ENCODE assay signal across 8 cellular contexts in genomic region chr20:59988141-59988540, GRCh38. TPM values are rescaled to one million over a fixed set of nuclear protein-coding genes. Genes with fewer than 3 reads are reported as not detected.
DNase-seq lines count a peak whose midpoint lies in the region; ATAC-seq and TF ChIP-seq lines count a peak whose summit lies in the region.
"Had no signal": no experiment of that assay in that cellular context is flagged by ENCODE, and none has a peak within 500 bp of the region (broad histone marks: within the 10 kb centered on the region; RNA-seq: fewer than 3 reads in every experiment).

No MANE protein-coding gene starts in this region.

- H3K4me3 ChIP-seq in RWPE2 (ENCODE audit: severe bottlenecking) = no peak overlapping the region
- H3K4me3 ChIP-seq in lung = no peak overlapping the region
- no peak overlapping the region for H3K4me3 ChIP-seq in left ventricle myocardium inferior

- H3K9me3 Mint-ChIP-seq in activated CD8-positive, alpha-beta memory T cell treated with anti-CD3 and anti-CD28 coated beads, Interleukin-2, amount 10 ng/mL, durations not matched to agents 7 days and 5 days (ENCODE audit: low read depth) = no peaks in the 10 kb centered on the region
- H3K9me3 Mint-ChIP-seq: activated T-cell treated with anti-CD3 and anti-CD28 coated beads, Interleukin-2, amount 50 U/mL, for 24 hours; central memory CD8-positive, alpha-beta T cell had no signal

- CTCF ChIA-PET in activated CD8-positive, alpha-beta memory T cell treated with anti-CD3 and anti-CD28 coated beads, Interleukin-2, amount 10 ng/mL, durations not matched to agents 7 days and 5 days (lab: Charles Lee) = no interaction called here

- no peak overlapping the region for H3K4me3 Mint-ChIP-seq in activated CD8-positive, alpha-beta memory T cell treated with anti-CD3 and anti-CD28 coated beads, Interleukin-2, amount 10 ng/mL, durations not matched to agents 7 days and 5 days
- H3K4me3 Mint-ChIP-seq: activated T-cell treated with anti-CD3 and anti-CD28 coated beads, Interleukin-2, amount 50 U/mL, for 24 hours; central memory CD8-positive, alpha-beta T cell had no signal

- no peak overlapping the region for H3K27ac Mint-ChIP-seq in activated CD8-positive, alpha-beta memory T cell treated with anti-CD3 and anti-CD28 coated beads, Interleukin-2, amount 10 ng/mL, durations not matched to agents 7 days and 5 days
- H3K27ac Mint-ChIP-seq: activated T-cell treated with anti-CD3 and anti-CD28 coated beads, Interleukin-2, amount 50 U/mL, for 24 hours had no signal

- peak overlapping the region; percentile 1 for H3K27ac ChIP-seq in RWPE2 (ENCODE audit: poor library complexity, severe bottlenecking)
- no peak overlapping the region for H3K27ac ChIP-seq in lung (ENCODE audit: low read depth in 1 of 2, low read length in 1 of 2)
- H3K27ac ChIP-seq in left ventricle myocardium inferior (replicated peaks) = no peak overlapping the region

- H3K36me3 Mint-ChIP-seq in activated CD8-positive, alpha-beta memory T cell treated with anti-CD3 and anti-CD28 coated beads, Interleukin-2, amount 10 ng/mL, durations not matched to agents 7 days and 5 days = no peaks in the 10 kb centered on the region

- TF ChIP-seq CTCF in RWPE2 (IDR thresholded peaks at IDR 0.05; ENCODE audit: poor library complexity, severe bottlenecking) (no peak), lung (IDR thresholded peaks at IDR 0.05; ENCODE audit: control extremely low read depth, extremely low read depth) (no peak), left ventricle myocardium inferior (IDR thresholded peaks at IDR 0.05; ENCODE audit: borderline replicate concordance) (no peak)

- ATAC-seq in RWPE2 (ENCODE audit: low read depth) (peak; percentile 95), lung (ENCODE audit: insufficient read depth, low FRiP score) (peak; percentile 58)
- ATAC-seq in activated CD8-positive, alpha-beta memory T cell treated with anti-CD3 and anti-CD28 coated beads, Interleukin-2, amount 10 ng/mL, durations not matched to agents 7 days and 5 days = no peak

- DNase-seq in HK-2 (ENCODE audit: unreplicated experiment) (peak; percentile 89), RWPE2 (ENCODE audit: low spot score) (peak; percentile 99), lung (ENCODE audit: low spot score) (peak; percentile 74), GOT3 (lab: John Stamatoyannopoulos, UW) (no peak), left ventricle myocardium inferior (no peak)
- DNase-seq in activated CD8-positive, alpha-beta memory T cell treated with anti-CD3 and anti-CD28 coated beads, Interleukin-2, amount 10 ng/mL, durations not matched to agents 7 days and 5 days = no peak
- DNase-seq: activated T-cell treated with anti-CD3 and anti-CD28 coated beads, Interleukin-2, amount 50 U/mL, for 24 hours had no signal

- no peaks in the 10 kb centered on the region for H3K27me3 Mint-ChIP-seq in activated CD8-positive, alpha-beta memory T cell treated with anti-CD3 and anti-CD28 coated beads, Interleukin-2, amount 10 ng/mL, durations not matched to agents 7 days and 5 days
- H3K27me3 Mint-ChIP-seq: activated T-cell treated with anti-CD3 and anti-CD28 coated beads, Interleukin-2, amount 50 U/mL, for 24 hours; central memory CD8-positive, alpha-beta T cell had no signal

- H3K27me3 ChIP-seq in RWPE2 (ENCODE audit: insufficient read depth, poor library complexity, severe bottlenecking) (no peaks in the 10 kb centered on the region), lung (ENCODE audit: control insufficient read depth, insufficient read depth) (no peaks in the 10 kb centered on the region), left ventricle myocardium inferior (ENCODE audit: low read depth) (no peaks in the 10 kb centered on the region)

- H3K36me3 ChIP-seq in RWPE2 (ENCODE audit: low read depth) (no peaks in the 10 kb centered on the region), lung (ENCODE audit: control insufficient read depth in 2 of 2, insufficient read depth in 2 of 2, low read length in 2 of 2) (peaks cover 0 to 1% of the 10 kb centered on the region in 2 donors), left ventricle myocardium inferior (no peaks in the 10 kb centered on the region)

- H3K4me1 ChIP-seq in RWPE2 (ENCODE audit: insufficient read depth, poor library complexity, severe bottlenecking) = peaks cover 28% of the 10 kb centered on the region
- H3K4me1 ChIP-seq in lung (ENCODE audit: control insufficient read depth in 2 of 2, insufficient read depth in 2 of 2, low read length in 2 of 2) = no peaks in the 10 kb centered on the region
- peaks cover 10% of the 10 kb centered on the region for H3K4me1 ChIP-seq in left ventricle myocardium inferior

- intact Hi-C loops in left ventricle myocardium inferior (cut with micrococcal nuclease) = no loop called here

- 62 to 81% methylated on average over 5 of the region's 5 CpGs for WGBS in lung, 2 donors

- no peaks in the 10 kb centered on the region for H3K4me1 Mint-ChIP-seq in activated CD8-positive, alpha-beta memory T cell treated with anti-CD3 and anti-CD28 coated beads, Interleukin-2, amount 10 ng/mL, durations not matched to agents 7 days and 5 days
- H3K4me1 Mint-ChIP-seq: central memory CD8-positive, alpha-beta T cell had no signal

- H3K9me3 ChIP-seq in RWPE2 (ENCODE audit: severe bottlenecking) (no peaks in the 10 kb centered on the region), lung (ENCODE audit: control insufficient read depth in 2 of 2, insufficient read depth in 1 of 2, low read length in 1 of 2) (no peaks in the 10 kb centered on the region), left ventricle myocardium inferior (replicated peaks) (no peaks in the 10 kb centered on the region)

RNA-seq across cellular contexts. Expression of gene CDH26, which starts 29.9 kb away (rescaled TPM):
- total RNA-seq in lung (10 to 100 TPM in 1 of 2 donors, 1 to 10 TPM in 1; 9.8 to 11.3 TPM), left ventricle myocardium inferior (1.3 TPM)
- 1 to 10 TPM; 5.7 to 5.8 TPM for polyA plus RNA-seq in lung
- 1 to 10 TPM in 1 of 2 experiments, under 1 TPM in 1; 0.42 to 1.5 TPM for total RNA-seq in activated CD8-positive, alpha-beta memory T cell treated with anti-CD3 and anti-CD28 coated beads, Interleukin-2, amount 10 ng/mL, durations not matched to agents 7 days and 5 days

RNA-seq across cellular contexts. Expression of gene FAM217B, which starts 48.0 kb away (rescaled TPM):
- total RNA-seq in lung (10 to 100 TPM; 15.1 to 18.5 TPM), left ventricle myocardium inferior (37.4 TPM)
- 1 to 10 TPM; 4.9 to 5.3 TPM for polyA plus RNA-seq in lung
- total RNA-seq in activated CD8-positive, alpha-beta memory T cell treated with anti-CD3 and anti-CD28 coated beads, Interleukin-2, amount 10 ng/mL, durations not matched to agents 7 days and 5 days = 10 to 100 TPM; 21.9 to 31.2 TPM

RNA-seq across cellular contexts. Expression of gene PPP1R3D, which starts 48.0 kb away (rescaled TPM):
- total RNA-seq in lung = 10 to 100 TPM in 1 of 2 donors, 1 to 10 TPM in 1; 7.4 to 11.8 TPM
- polyA plus RNA-seq in lung = 1 to 10 TPM; 3.8 to 8.8 TPM
- 1 to 10 TPM; 8.5 to 8.7 TPM for total RNA-seq in activated CD8-positive, alpha-beta memory T cell treated with anti-CD3 and anti-CD28 coated beads, Interleukin-2, amount 10 ng/mL, durations not matched to agents 7 days and 5 days
- 11.4 TPM for total RNA-seq in left ventricle myocardium inferior

RNA-seq across cellular contexts. Expression of gene SYCP2, which starts 54.7 kb away (rescaled TPM):
- total RNA-seq in lung = 1 to 10 TPM; 1.9 to 6.7 TPM
- polyA plus RNA-seq in lung = 1 to 10 TPM; 1.0 to 3.1 TPM
- 10 to 100 TPM; 13.5 to 25.7 TPM for total RNA-seq in activated CD8-positive, alpha-beta memory T cell treated with anti-CD3 and anti-CD28 coated beads, Interleukin-2, amount 10 ng/mL, durations not matched to agents 7 days and 5 days
- total RNA-seq in left ventricle myocardium inferior = 1.0 TPM

Comparison
In these comparisons a context has a peak if more than half of its experiments do, and no peak if none do; other contexts are left out.
1. DNase-seq: peak in HK-2 (single experiment), RWPE2 (single experiment) and lung (single experiment); none in GOT3 (single experiment), activated CD8-positive, alpha-beta memory T cell treated with anti-CD3 and anti-CD28 coated beads, Interleukin-2, amount 10 ng/mL, durations not matched to agents 7 days and 5 days (single experiment) and left ventricle myocardium inferior (single experiment).